In genomic region chr11:72816404-72816990, GRCh38 we compare ENCODE assay signal across 11 cellular contexts. TPM values are rescaled to one million over a fixed set of nuclear protein-coding genes. Genes with fewer than 3 reads are reported as not detected.
DNase-seq lines count a peak whose midpoint lies in the region; ATAC-seq and TF ChIP-seq lines count a peak whose summit lies in the region.
"Had no signal": no experiment of that assay in that cellular context is flagged by ENCODE, and none has a peak within 500 bp of the region (broad histone marks: within the 10 kb centered on the region; RNA-seq: fewer than 3 reads in every experiment).

No MANE protein-coding gene starts in this region.

- H3K4me2 ChIP-seq in IMR-90 (ENCODE audit: low read depth, low read length): no peak overlapping the region

- peak overlapping the region; percentile 17 to 99 for H3K4me3 ChIP-seq in CD4-positive, alpha-beta memory T cell (ENCODE audit: low read length in 2 of 2)
- H3K4me3 ChIP-seq in IMR-90 (ENCODE audit: insufficient read depth, low read depth, low read length): no peak overlapping the region
- peak overlapping the region; percentile 89 for H3K4me3 ChIP-seq in naive thymus-derived CD4-positive, alpha-beta T cell (ENCODE audit: low read length)

- dilution Hi-C loops in IMR-90 (cut with HindIII; ENCODE audit: low sequenced_read_pairs, unreplicated experiment): no loop called here

- H3K27ac Mint-ChIP-seq in CD4-positive, alpha-beta memory T cell: peak overlapping the region; percentile 59 to 100 (median 98)
- peak overlapping the region; percentile 94 for H3K27ac Mint-ChIP-seq in activated B cell treated with CpG ODN at 0.5 μM for 24 hours
- H3K27ac Mint-ChIP-seq in naive thymus-derived CD4-positive, alpha-beta T cell: peak overlapping the region in 7 of 9 donors; percentile 86 to 99 (median 97)

- peaks cover 34 to 73% (median 54%) of the 10 kb centered on the region in 4 donors for H3K4me1 Mint-ChIP-seq in CD4-positive, alpha-beta memory T cell
- H3K4me1 Mint-ChIP-seq in activated B cell treated with CpG ODN at 0.5 μM for 24 hours: peaks cover 67% of the 10 kb centered on the region
- H3K4me1 Mint-ChIP-seq in naive thymus-derived CD4-positive, alpha-beta T cell: peaks cover 29 to 72% (median 54%) of the 10 kb centered on the region in 7 donors

- H2BK5ac ChIP-seq in IMR-90 (ENCODE audit: low read depth, low read length, poor library complexity, severe bottlenecking): no peak overlapping the region

- peaks cover 11 to 65% of the 10 kb centered on the region in 2 experiments; a peak in 3 of 4 replicates for H3K79me1 ChIP-seq in IMR-90 (ENCODE audit: low read depth in 1 of 2, low read length in 2 of 2)

- peaks cover 36% of the 10 kb centered on the region for H3K36me3 ChIP-seq in CD4-positive, alpha-beta memory T cell (ENCODE audit: insufficient read depth, low read length)
- no peaks in the 10 kb centered on the region for H3K36me3 ChIP-seq in IMR-90 (ENCODE audit: control insufficient read depth, insufficient read depth, low read length)
- peaks cover 18 to 57% (median 24%) of the 10 kb centered on the region in 3 experiments for H3K36me3 ChIP-seq in naive thymus-derived CD4-positive, alpha-beta T cell (ENCODE audit: control insufficient read depth in 2 of 3, insufficient read depth in 3 of 3, low read length in 3 of 3)

- in situ Hi-C loops in IMR-90 (cut with MboI; ENCODE audit: low sequenced_read_pairs): no loop called here

- peaks cover 22% of the 10 kb centered on the region for H3K9me1 ChIP-seq in IMR-90 (ENCODE audit: insufficient read depth, low read length)

- DNase-seq in CD4-positive, alpha-beta memory T cell: no peak
- DNase-seq in IMR-90 (peak; percentile 18), activated B cell treated with CpG ODN at 0.5 μM for 24 hours (no peak), NCI-H526 treated with DMSO at 0.1 percent for 48 hours (lab: John Stamatoyannopoulos, UW) (no peak), glomerular visceral epithelial cell (ENCODE audit: extremely low spot score) (no peak), HPDE6-E6E7 (ENCODE audit: extremely low spot score) (no peak)
- DNase-seq in naive thymus-derived CD4-positive, alpha-beta T cell: no peak
- DNase-seq: activated gamma-delta T cell; effector CD8-positive, alpha-beta T cell; stimulated activated CD4-positive, alpha-beta T cell treated with anti-CD3 and anti-CD28 coated beads, Interleukin-4, amount 100 ng/mL, for 1 hour had no signal

- POLR2A ChIA-PET in CD4-positive, alpha-beta memory T cell (lab: Charles Lee; ENCODE audit: partially characterized antibody): interaction anchor here (0.8 to 4.7 kb wide), 10 partner anchors 10 to 345 kb away, joined by 3 to 46 read pairs (median 10); partner anchors contain the start of genes FCHSD2 and STARD10
- POLR2A ChIA-PET in IMR-90 (lab: Charles Lee; ENCODE audit: unreplicated experiment): no interaction called here
- POLR2A ChIA-PET in activated B cell treated with CpG ODN at 0.5 μM for 24 hours (lab: Charles Lee): interaction anchor here (0.5 to 4.5 kb wide), 12 partner anchors 9 to 373 kb away, joined by 3 to 26 read pairs (median 5); partner anchors contain the start of genes FCHSD2 and STARD10
- POLR2A ChIA-PET in naive thymus-derived CD4-positive, alpha-beta T cell (lab: Charles Lee): interaction anchor here (0.6 to 3.0 kb wide), 3 partner anchors 91 to 1924 kb away, joined by 3 to 14 read pairs (median 3); no protein-coding TSS in a partner anchor

- no peak overlapping the region for H3K23ac ChIP-seq in IMR-90 (ENCODE audit: low read depth, low read length)

- no peaks in the 10 kb centered on the region for H3K27me3 ChIP-seq in CD4-positive, alpha-beta memory T cell (ENCODE audit: insufficient read depth, low read length)
- H3K27me3 ChIP-seq in IMR-90 (ENCODE audit: control insufficient read depth, insufficient read depth, low read length): no peaks in the 10 kb centered on the region
- H3K27me3 ChIP-seq in naive thymus-derived CD4-positive, alpha-beta T cell (ENCODE audit: control insufficient read depth in 2 of 2, insufficient read depth in 2 of 2, low read length in 2 of 2): no peaks in the 10 kb centered on the region

- TF ChIP-seq RAD21 in IMR-90 (IDR thresholded peaks at IDR 0.05; ENCODE audit: low read length): no peak

- H3K9ac ChIP-seq in IMR-90 (ENCODE audit: low read depth, low read length): no peak overlapping the region

- no peaks in the 10 kb centered on the region for H3K27me3 Mint-ChIP-seq in CD4-positive, alpha-beta memory T cell
- no peaks in the 10 kb centered on the region for H3K27me3 Mint-ChIP-seq in activated B cell treated with CpG ODN at 0.5 μM for 24 hours
- no peaks in the 10 kb centered on the region for H3K27me3 Mint-ChIP-seq in naive thymus-derived CD4-positive, alpha-beta T cell

- no peak overlapping the region for H2BK15ac ChIP-seq in IMR-90 (ENCODE audit: low read depth, low read length)

- CTCF ChIA-PET in CD4-positive, alpha-beta memory T cell (lab: Charles Lee; ENCODE audit: partially characterized antibody): interaction anchor here (0.8 to 8.8 kb wide), 7 partner anchors 9 to 132 kb away, joined by 3 to 84 read pairs (median 4); partner anchors contain the start of gene STARD10
- CTCF ChIA-PET in IMR-90 (lab: Yijun Ruan, JAX): no interaction called here
- CTCF ChIA-PET in activated B cell treated with CpG ODN at 0.5 μM for 24 hours (lab: Charles Lee): interaction anchor here (2.0 to 5.2 kb wide), 3 partner anchors 29 to 92 kb away, joined by 5 to 27 read pairs (median 6); no protein-coding TSS in a partner anchor
- CTCF ChIA-PET in naive thymus-derived CD4-positive, alpha-beta T cell (lab: Charles Lee): interaction anchor here (0.9 to 1.2 kb wide), 3 partner anchors 22 to 94 kb away, joined by 3 to 7 read pairs (median 5); partner anchors contain the start of gene STARD10

- H4K5ac ChIP-seq in IMR-90 (ENCODE audit: low read depth, low read length): no peak overlapping the region

- peak overlapping the region; percentile 58 for H2AK5ac ChIP-seq in IMR-90 (ENCODE audit: low read depth, low read length)

- TF ChIP-seq CTCF in IMR-90 (conservative IDR thresholded peaks at IDR 0.05; ENCODE audit: low read depth, low read length) (no peak), activated B cell treated with CpG ODN at 0.5 μM for 24 hours (IDR thresholded peaks at IDR 0.05) (no peak)

- no peak overlapping the region for H3K18ac ChIP-seq in IMR-90 (ENCODE audit: low read depth, low read length)

- H3K14ac ChIP-seq in IMR-90 (replicated peaks; ENCODE audit: low read depth, low read length): no peak overlapping the region; the same call in 1 of the 2 replicates

- H3K27ac ChIP-seq in CD4-positive, alpha-beta memory T cell (ENCODE audit: low read depth, low read length): peak overlapping the region; percentile 97
- no peak overlapping the region for H3K27ac ChIP-seq in IMR-90 (ENCODE audit: insufficient read depth, low read length)
- peak overlapping the region; percentile 100 for H3K27ac ChIP-seq in naive thymus-derived CD4-positive, alpha-beta T cell (ENCODE audit: low read depth, low read length)

- peak overlapping the region; percentile 4 for H3K4ac ChIP-seq in IMR-90 (ENCODE audit: low read depth, low read length)

- no peak overlapping the region for H4K91ac ChIP-seq in IMR-90 (ENCODE audit: insufficient read depth, low read depth, low read length)

- 85% methylated on average over 2 of the region's 7 CpGs; no CpG with 5 or more reads in 1 of the 2 experiments for WGBS in IMR-90 (ENCODE audit: extremely low coverage in 2 of 2, insufficient read length in 1 of 2), 2 experiments

- H3K4me1 ChIP-seq in CD4-positive, alpha-beta memory T cell (ENCODE audit: insufficient read depth, low read length): peaks cover 40% of the 10 kb centered on the region
- H3K4me1 ChIP-seq in IMR-90 (ENCODE audit: control insufficient read depth, insufficient read depth, low read length): peaks cover 24% of the 10 kb centered on the region
- H3K4me1 ChIP-seq in naive thymus-derived CD4-positive, alpha-beta T cell (ENCODE audit: control insufficient read depth in 2 of 2, insufficient read depth in 2 of 2, low read length in 2 of 2): peaks cover 21 to 23% of the 10 kb centered on the region in 2 donors

- no peaks in the 10 kb centered on the region for H3K9me3 ChIP-seq in CD4-positive, alpha-beta memory T cell (ENCODE audit: control insufficient read depth in 1 of 2, low read length in 2 of 2)
- H3K9me3 ChIP-seq in IMR-90 (ENCODE audit: control insufficient read depth, insufficient read depth, low read length): no peaks in the 10 kb centered on the region
- H3K9me3 ChIP-seq in naive thymus-derived CD4-positive, alpha-beta T cell (ENCODE audit: control insufficient read depth in 2 of 3, low read length in 3 of 3): no peaks in the 10 kb centered on the region

- intact Hi-C loops in CD4-positive, alpha-beta memory T cell (cut with micrococcal nuclease): no loop called here
- intact Hi-C loops in IMR-90 (cut with micrococcal nuclease) (no loop called here), activated B cell treated with CpG ODN at 0.5 μM for 24 hours (cut with micrococcal nuclease) (loop anchor here (10.0 kb wide), 2 partner anchors 232 to 592 kb away; partner anchors contain the start of gene INPPL1)
- intact Hi-C loops in naive thymus-derived CD4-positive, alpha-beta T cell (cut with micrococcal nuclease): loop anchor here in 1 of 2 donors (10.0 kb wide), 1 partner anchor 778 kb away; the partner anchor contains the start of gene FAM168A

- peak overlapping the region; percentile 80 for H2AK9ac ChIP-seq in IMR-90 (replicated peaks; ENCODE audit: low read depth, low read length, poor library complexity)

- H3K4me3 Mint-ChIP-seq in CD4-positive, alpha-beta memory T cell: peak overlapping the region; percentile 97 to 100 (median 98)
- peak overlapping the region; percentile 98 for H3K4me3 Mint-ChIP-seq in activated B cell treated with CpG ODN at 0.5 μM for 24 hours
- peak overlapping the region; percentile 96 to 99 (median 98) for H3K4me3 Mint-ChIP-seq in naive thymus-derived CD4-positive, alpha-beta T cell

- TF ChIP-seq POLR2A in IMR-90 (IDR thresholded peaks at IDR 0.05; ENCODE audit: low read depth, low read length): no peak

- no peaks in the 10 kb centered on the region for H3K9me3 Mint-ChIP-seq in CD4-positive, alpha-beta memory T cell
- H3K9me3 Mint-ChIP-seq in activated B cell treated with CpG ODN at 0.5 μM for 24 hours: no peaks in the 10 kb centered on the region
- H3K9me3 Mint-ChIP-seq in naive thymus-derived CD4-positive, alpha-beta T cell: no peaks in the 10 kb centered on the region

- H4K8ac ChIP-seq in IMR-90 (ENCODE audit: low read depth in 2 of 2, low read length in 2 of 2): no peak overlapping the region

- no peak overlapping the region for H2BK120ac ChIP-seq in IMR-90 (ENCODE audit: low read depth, low read length)

- H3K36me3 Mint-ChIP-seq in CD4-positive, alpha-beta memory T cell: peaks cover 25 to 57% of the 10 kb centered on the region in 2 donors
- H3K36me3 Mint-ChIP-seq in activated B cell treated with CpG ODN at 0.5 μM for 24 hours (ENCODE audit: low read depth): peaks cover 49% of the 10 kb centered on the region
- H3K36me3 Mint-ChIP-seq in naive thymus-derived CD4-positive, alpha-beta T cell: peaks cover 3 to 32% (median 24%) of the 10 kb centered on the region in 5 donors

- no peak overlapping the region for H3K56ac ChIP-seq in IMR-90 (ENCODE audit: extremely low read depth, insufficient read depth, low read length)

- no peak overlapping the region for H2BK20ac ChIP-seq in IMR-90 (ENCODE audit: low read depth, low read length)

- ATAC-seq in IMR-90 (ENCODE audit: low read depth) (no peak), activated B cell treated with CpG ODN at 0.5 μM for 24 hours (ENCODE audit: low read depth) (no peak), HG02870 (IDR thresholded peaks at IDR 0.05; ENCODE audit: unreplicated experiment) (no peak)
- ATAC-seq in naive thymus-derived CD4-positive, alpha-beta T cell: no peak

- no peaks in the 10 kb centered on the region for H4K20me1 ChIP-seq in IMR-90 (ENCODE audit: insufficient read depth, low read length)

- BruUV-seq in IMR-90 (replicated peaks; lab: Mats Ljungman, UMichigan): no TSS peak

- H2AFZ ChIP-seq in IMR-90 (replicated peaks; ENCODE audit: low read length, poor library complexity): no peak overlapping the region

RNA-seq across cellular contexts. Expression of gene ATG16L2, which starts 2.3 kb away (rescaled TPM):
- 100 to 1,000 TPM; 194 to 202 TPM for total RNA-seq in CD4-positive, alpha-beta memory T cell
- 10 to 100 TPM; 13.2 to 24.1 TPM for polyA plus RNA-seq in CD4-positive, alpha-beta memory T cell
- 1.3 and 1.4 TPM in 2 replicates for total RNA-seq in IMR-90 (2012; rRNA removed)
- polyA plus RNA-seq in IMR-90 (2012; rRNA removed): 12.2 and 12.7 TPM in 2 replicates
- polyA plus RNA-seq in IMR-90 (2012; cell fraction: cytosol; rRNA removed): 2.9 and 5.8 TPM in 2 replicates
- polyA plus RNA-seq in IMR-90 (2012; cell fraction: nucleus; rRNA removed; ENCODE audit: low replicate concordance): 186 and 227 TPM in 2 replicates
- total RNA-seq in activated B cell treated with CpG ODN at 0.5 μM for 24 hours: 73.5 and 96.7 TPM in 2 replicates
- total RNA-seq in naive thymus-derived CD4-positive, alpha-beta T cell: 100 to 1,000 TPM in 4 of 5 experiments, 10 to 100 TPM in 1; 99.5 to 199 (median 166) TPM
- polyA plus RNA-seq in naive thymus-derived CD4-positive, alpha-beta T cell: 10 to 100 TPM; 12.8 to 19.9 TPM

RNA-seq across cellular contexts. Expression of gene STARD10, which starts 22.6 kb away (rescaled TPM):
- total RNA-seq in CD4-positive, alpha-beta memory T cell: 10 to 100 TPM; 23.0 to 23.5 TPM
- 10 to 100 TPM; 24.9 to 27.0 TPM for polyA plus RNA-seq in CD4-positive, alpha-beta memory T cell
- 22.2 and 23.8 TPM in 2 replicates for total RNA-seq in IMR-90 (2012; rRNA removed)
- 32.9 and 37.4 TPM in 2 replicates for polyA plus RNA-seq in IMR-90 (2012; rRNA removed)
- 51.8 and 54.8 TPM in 2 replicates for polyA plus RNA-seq in IMR-90 (2012; cell fraction: cytosol; rRNA removed)
- polyA plus RNA-seq in IMR-90 (2012; cell fraction: nucleus; rRNA removed; ENCODE audit: low replicate concordance): 18.7 and 29.9 TPM in 2 replicates
- total RNA-seq in activated B cell treated with CpG ODN at 0.5 μM for 24 hours: 42.6 and 46.8 TPM in 2 replicates
- total RNA-seq in naive thymus-derived CD4-positive, alpha-beta T cell: 10 to 100 TPM; 10.9 to 26.1 (median 16.4) TPM
- polyA plus RNA-seq in naive thymus-derived CD4-positive, alpha-beta T cell: 10 to 100 TPM; 18.4 to 20.0 TPM

Comparison
In these comparisons a context has a peak if more than half of its experiments do, and no peak if none do; other contexts are left out.
1. RNA of gene ATG16L2, which starts 2.3 kb away (total RNA-seq): 194 to 202 TPM in CD4-positive, alpha-beta memory T cell, 99.5 to 199 TPM in naive thymus-derived CD4-positive, alpha-beta T cell and 73.5 to 96.7 TPM in activated B cell treated with CpG ODN at 0.5 μM for 24 hours; 1.3 to 1.4 TPM in IMR-90; every median in the first group is over 10 times any median in the second.
2. Peak in every context shown above with its lines, with median percentiles within 50 percentile points of each other: H3K27ac Mint-ChIP-seq and H3K4me3 Mint-ChIP-seq.